Comparison of ENCODE assay signal across 1 cellular context in genomic region chr2:213188971-213189899, GRCh38.
TF ChIP-seq lines count a peak whose summit lies in the region.

No MANE protein-coding gene starts in this region.

TF ChIP-seq in GM23338, 12 proteins besides CTCF, POLR2A, EP300 and RAD21 (continued from another document):
- TF ChIP-seq REST (IDR thresholded peaks at IDR 0.05; ENCODE audit: unreplicated experiment) (no peak), ZNF331 (CRISPR knock-in tag; IDR thresholded peaks at IDR 0.05; ENCODE audit: low read depth) (no peak), EZH2 (IDR thresholded peaks at IDR 0.05; ENCODE audit: low read depth, unreplicated experiment) (no peak)
